ENCODE assay signal across 22 cellular contexts in the genomic region with DNA sequence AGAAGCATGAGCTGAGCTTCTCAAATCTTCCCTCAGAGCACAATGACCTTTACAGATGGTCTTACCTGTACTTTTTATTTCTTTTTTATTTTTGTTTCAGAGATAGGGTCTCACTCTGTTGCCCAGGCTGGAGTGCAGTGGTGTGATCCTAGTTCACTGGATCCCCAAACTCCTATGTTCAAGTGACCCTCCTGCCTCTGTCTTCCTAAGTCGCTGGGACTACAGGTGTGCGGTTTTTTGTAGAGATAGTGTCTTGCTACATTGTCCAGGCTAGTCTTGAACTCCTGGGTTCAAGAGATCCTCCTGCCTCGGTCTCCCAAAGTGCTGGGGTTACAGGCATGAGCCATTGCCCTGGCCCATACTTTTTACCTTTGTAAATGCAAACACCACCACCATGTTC. TPM values are rescaled to one million over a fixed set of nuclear protein-coding genes. Genes with fewer than 3 reads are reported as not detected.
DNase-seq lines count a peak whose midpoint lies in the region; ATAC-seq and TF ChIP-seq lines count a peak whose summit lies in the region.
"Had no signal": no experiment of that assay in that cellular context is flagged by ENCODE, and none has a peak within 500 bp of the region (broad histone marks: within the 10 kb centered on the region; RNA-seq: fewer than 3 reads in every experiment).

No MANE protein-coding gene starts in this region.

- no peak overlapping the region for H3K9ac ChIP-seq in liver (ENCODE audit: low read depth in 1 of 2, low read length in 2 of 2)
- H3K9ac ChIP-seq: BLaER1, GM23248 had no signal

- H3K9me3 ChIP-seq in T-helper 17 cell (ENCODE audit: control insufficient read depth, low read length, poor library complexity, severe bottlenecking) (no peaks in the 10 kb centered on the region), liver (ENCODE audit: control insufficient read depth in 4 of 4, low read length in 3 of 4) (no peaks in the 10 kb centered on the region)
- H3K9me3 ChIP-seq: Caco-2 had no signal

- no peak overlapping the region for H3K4me3 Mint-ChIP-seq in Calu3 (ENCODE audit: low read depth, unreplicated experiment)
- no peak overlapping the region for H3K4me3 Mint-ChIP-seq in T-helper 17 cell
- H3K4me3 Mint-ChIP-seq: B cell; CD4-positive, CD25-positive, alpha-beta regulatory T cell; CD8-positive, alpha-beta T cell had no signal

- no peaks in the 10 kb centered on the region for H3K9me3 Mint-ChIP-seq in Calu3 (ENCODE audit: low read depth, unreplicated experiment)
- H3K9me3 Mint-ChIP-seq: CD8-positive, alpha-beta T cell had no signal

- no peak for TF ChIP-seq RAD21 in liver (IDR thresholded peaks at IDR 0.05)

- peak overlapping the region; percentile 18 for H3K27ac Mint-ChIP-seq in Calu3 (ENCODE audit: unreplicated experiment)
- H3K27ac Mint-ChIP-seq in T-helper 17 cell = peak overlapping the region; percentile 54
- H3K27ac Mint-ChIP-seq: B cell; CD4-positive, CD25-positive, alpha-beta regulatory T cell; CD8-positive, alpha-beta T cell had no signal

- H3K4me3 ChIP-seq in liver (ENCODE audit: low read depth in 1 of 3, low read length in 3 of 3) = no peak overlapping the region
- H3K4me3 ChIP-seq: BLaER1, GM12878, GM23248 had no signal

- peak overlapping the region; percentile 80 to 83 for H3K27ac ChIP-seq in liver (ENCODE audit: low read depth in 1 of 2, low read length in 2 of 2)
- H3K27ac ChIP-seq: BLaER1, C4-2B, GM23248 had no signal

- H3K27me3 Mint-ChIP-seq in Calu3 (ENCODE audit: unreplicated experiment) (no peaks in the 10 kb centered on the region), T-helper 17 cell (peaks cover 23% of the 10 kb centered on the region)

- no TSS peak for BruUV-seq in Calu3 (replicated peaks; lab: Mats Ljungman, UMichigan)

- peaks cover 32% of the 10 kb centered on the region for H3K4me1 Mint-ChIP-seq in Calu3 (ENCODE audit: low read depth, unreplicated experiment)
- peaks cover 9% of the 10 kb centered on the region for H3K4me1 Mint-ChIP-seq in T-helper 17 cell
- H3K4me1 Mint-ChIP-seq: CD4-positive, CD25-positive, alpha-beta regulatory T cell had no signal

- TF ChIP-seq CTCF in Calu3 (IDR thresholded peaks at IDR 0.05; ENCODE audit: unreplicated experiment) (no peak), liver (IDR thresholded peaks at IDR 0.05; ENCODE audit: low read depth, low read length, missing input control) (no peak)

- DNase-seq in Calu3 (no peak), T-helper 17 cell (no peak), dedifferentiated amniotic fluid mesenchymal stem cell (ENCODE audit: extremely low spot score) (no peak)
- DNase-seq: 8988T; CD4-positive, CD25-positive, alpha-beta regulatory T cell; CD8-positive, alpha-beta T cell; DMS 273 treated with DMSO at 0.1 percent for 48 hours; DMS79; EL; GDM1; GM23248; H7; HCEC 1CT had no signal

- CTCF ChIA-PET in Calu3 (lab: Charles Lee) = no interaction called here

- H3K4me1 ChIP-seq in liver (ENCODE audit: control insufficient read depth in 4 of 4, insufficient read depth in 4 of 4, low read length in 3 of 4) = peaks cover 2 to 32% (median 20%) of the 10 kb centered on the region in 4 donors
- H3K4me1 ChIP-seq: Caco-2 had no signal

- intact Hi-C loops in Calu3 (cut with micrococcal nuclease; ENCODE audit: unreplicated experiment) = loop anchor here (5.0 kb wide), 1 partner anchor 41 kb away; no protein-coding TSS in a partner anchor

- no peaks in the 10 kb centered on the region for H3K36me3 ChIP-seq in liver (ENCODE audit: control insufficient read depth in 4 of 4, insufficient read depth in 3 of 4, low read depth in 1 of 4, low read length in 3 of 4)
- H3K36me3 ChIP-seq: BLaER1 had no signal

- H3K27me3 ChIP-seq in liver (ENCODE audit: control insufficient read depth in 4 of 4, insufficient read depth in 4 of 4, low read length in 3 of 4) = no peaks in the 10 kb centered on the region
- H3K27me3 ChIP-seq: BLaER1 had no signal

- 94% methylated on average over 3 of the region's 3 CpGs for WGBS in liver

- ATAC-seq in T-helper 17 cell (no peak), GM21723 (IDR thresholded peaks at IDR 0.05; ENCODE audit: unreplicated experiment) (no peak), HG03469 (IDR thresholded peaks at IDR 0.05; ENCODE audit: unreplicated experiment) (no peak), GM21515 (IDR thresholded peaks at IDR 0.05; ENCODE audit: unreplicated experiment) (no peak)
- ATAC-seq: CD8-positive, alpha-beta T cell had no signal

- H3K36me3 Mint-ChIP-seq in Calu3 (ENCODE audit: insufficient read depth, unreplicated experiment) (no peaks in the 10 kb centered on the region), T-helper 17 cell (ENCODE audit: low read depth) (peaks cover 5% of the 10 kb centered on the region)
- H3K36me3 Mint-ChIP-seq: CD4-positive, CD25-positive, alpha-beta regulatory T cell; CD8-positive, alpha-beta T cell had no signal

TF ChIP-seq in liver, 16 proteins besides CTCF, POLR2A, EP300 and RAD21:
- TF ChIP-seq TAF1 (conservative IDR thresholded peaks at IDR 0.05) (no peak), GABPA (IDR thresholded peaks at IDR 0.05 in 1 of 2, conservative IDR thresholded peaks at IDR 0.05 in 1 of 2) (no peak), FOXA1 (IDR thresholded peaks at IDR 0.05) (no peak), REST (IDR thresholded peaks at IDR 0.05) (no peak)

RNA-seq across cellular contexts. Expression of gene LPGAT1, which starts 56.0 kb away (rescaled TPM):
- total RNA-seq in Calu3 (2022) = 50.6 and 67.7 TPM in 2 replicates
- total RNA-seq in T-helper 17 cell = 10 to 100 TPM; 35.0 to 42.9 TPM
- total RNA-seq in liver = 10 to 100 TPM; 48.7 to 53.8 TPM
- 10 to 100 TPM; 11.6 to 15.7 TPM for polyA plus RNA-seq in liver
